Comparison of ENCODE assay signal across 14 cellular contexts in the genomic region with DNA sequence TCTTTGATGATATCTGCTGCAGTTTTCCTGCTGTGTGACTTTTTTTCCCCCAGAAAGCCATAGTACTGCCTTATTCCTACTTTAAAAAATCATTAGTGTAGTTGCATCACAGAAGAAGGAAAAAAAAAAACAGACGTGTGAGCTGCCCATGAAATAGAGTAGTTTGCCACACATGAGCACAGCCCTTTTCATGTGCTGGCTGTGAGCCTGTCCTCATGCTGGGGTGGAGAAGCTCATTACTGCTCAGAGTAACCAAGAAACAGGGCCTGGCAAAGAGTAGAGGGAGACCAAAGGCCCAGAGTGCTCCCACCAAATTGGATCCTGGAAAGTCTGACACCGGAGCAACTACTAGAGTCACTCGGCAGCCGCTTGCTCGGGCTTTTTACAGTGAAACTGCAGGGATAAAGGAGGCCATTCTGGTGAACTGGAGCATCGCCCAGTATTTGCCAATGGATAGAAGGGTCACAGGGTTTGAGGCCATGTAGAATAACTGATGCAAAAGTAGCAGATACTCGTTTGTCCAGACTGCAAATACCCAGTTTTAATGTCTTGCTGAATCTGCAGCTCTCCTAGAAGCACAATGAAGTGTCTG.
"Had no signal": no experiment of that assay in that cellular context is flagged by ENCODE, and none has a peak within 500 bp of the region (broad histone marks: within the 10 kb centered on the region; RNA-seq: fewer than 3 reads in every experiment).

No MANE protein-coding gene starts in this region.

- DNase-seq: activated CD4-positive, alpha-beta T cell treated with anti-CD3 and anti-CD28 coated beads, Interleukin-2, amount 50 U/mL, for 1 hour; activated CD8-positive, alpha-beta memory T cell treated with anti-CD3 and anti-CD28 coated beads for 24 hours; activated naive CD4-positive, alpha-beta T cell; activated naive CD8-positive, alpha-beta T cell treated with anti-CD3 and anti-CD28 coated beads, Interleukin-2, amount 10 ng/mL, durations not matched to agents 7 days and 5 days; aorta; dermis blood vessel endothelial cell; endodermal cell; gastrocnemius medialis; left ventricle myocardium superior; mesendoderm; psoas muscle; T-helper 1 cell; T1000; thyroid gland had no signal
